In genomic region chr16:84808812-84809211, GRCh38 we compare ENCODE assay signal across 17 cellular contexts. TPM values are rescaled to one million over a fixed set of nuclear protein-coding genes. Genes with fewer than 3 reads are reported as not detected.
"Had no signal": no experiment of that assay in that cellular context is flagged by ENCODE, and none has a peak within 500 bp of the region (broad histone marks: within the 10 kb centered on the region; RNA-seq: fewer than 3 reads in every experiment).

No MANE protein-coding gene starts in this region.

- DNase-seq: activated CD4-positive, alpha-beta T cell treated with anti-CD3 and anti-CD28 coated beads, Interleukin-2, amount 50 U/mL, for 1 hour; activated CD8-positive, alpha-beta memory T cell treated with anti-CD3 and anti-CD28 coated beads, Interleukin-2, amount 50 U/mL, for 4 hours; activated effector memory CD4-positive, alpha-beta T cell treated with Interleukin-2 at 50 U/mL for 16 hours; activated T-cell treated with anti-CD3 and anti-CD28 coated beads, Interleukin-2, amount 50 U/mL, for 48 hours; cerebellar nuclear complex; cortex of kidney; effector CD4-positive, alpha-beta T cell; hypothalamus; left ventricle myocardium inferior; stimulated activated CD4-positive, alpha-beta T cell treated with anti-CD3 and anti-CD28 coated beads, Interleukin-1b, Interleukin-23, amount 100 ng/mL, for 48 hours; stimulated activated CD8-positive, alpha-beta memory T cell treated with anti-CD3 and anti-CD28 coated beads, Interleukin-4, amount 100 ng/mL, for 48 hours; stimulated activated naive CD4-positive, alpha-beta T cell; T1000 had no signal

- H3K36me3 ChIP-seq: ascending aorta, left ventricle myocardium inferior had no signal

- H3K4me3 ChIP-seq: ascending aorta, left ventricle myocardium inferior had no signal

- H3K4me1 ChIP-seq: ascending aorta had no signal

- H3K9me3 ChIP-seq: ascending aorta, left ventricle myocardium inferior had no signal

- H3K27me3 ChIP-seq: ascending aorta had no signal

- ATAC-seq: naive thymus-derived CD8-positive, alpha-beta T cell had no signal

- H3K27ac ChIP-seq: ascending aorta, left ventricle myocardium inferior had no signal

- FAIRE-seq: frontal cortex, keratinocyte had no signal

RNA-seq across cellular contexts. Expression of gene CRISPLD2, which starts 11.0 kb away (rescaled TPM):
- total RNA-seq: naive thymus-derived CD8-positive, alpha-beta T cell had no signal
